ENCODE assay signal across 18 cellular contexts in the genomic region with DNA sequence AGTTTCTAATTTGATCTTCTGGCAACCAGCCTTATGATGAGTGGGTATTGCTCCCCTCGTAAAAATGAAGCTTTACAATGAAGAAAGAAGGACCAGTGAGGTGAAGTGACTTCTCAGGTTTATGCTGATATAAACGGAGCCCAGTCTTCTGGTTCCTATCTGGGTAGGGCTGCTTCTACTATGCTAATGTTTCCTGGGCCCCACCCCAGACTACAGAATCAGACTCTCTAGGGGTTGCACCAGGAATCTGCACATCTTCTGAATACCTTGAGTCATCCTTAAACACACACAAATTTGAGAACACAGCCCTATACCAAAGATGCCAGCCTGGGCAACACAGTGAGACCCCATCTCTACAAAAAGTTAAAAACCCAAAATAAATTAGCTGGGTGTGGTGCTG.
"Had no signal": no experiment of that assay in that cellular context is flagged by ENCODE, and none has a peak within 500 bp of the region (broad histone marks: within the 10 kb centered on the region; RNA-seq: fewer than 3 reads in every experiment).

No MANE protein-coding gene starts in this region.

- H3K4me3 Mint-ChIP-seq: activated CD4-positive, alpha-beta T cell treated with anti-CD3 and anti-CD28 coated beads, Interleukin-2, amount 10 ng/mL, durations not matched to agents 7 days and 5 days; activated CD8-positive, alpha-beta memory T cell treated with anti-CD3 and anti-CD28 coated beads, Interleukin-2, amount 10 ng/mL, durations not matched to agents 7 days and 5 days; activated CD8-positive, alpha-beta T cell treated with anti-CD3 and anti-CD28 coated beads for 36 hours; activated naive CD8-positive, alpha-beta T cell treated with anti-CD3 and anti-CD28 coated beads, Interleukin-2, amount 50 U/mL, for 24 hours; memory B cell had no signal

- H3K9me3 Mint-ChIP-seq: activated CD4-positive, alpha-beta T cell treated with anti-CD3 and anti-CD28 coated beads, Interleukin-2, amount 10 ng/mL, durations not matched to agents 7 days and 5 days; activated CD8-positive, alpha-beta T cell treated with anti-CD3 and anti-CD28 coated beads for 36 hours; activated naive CD8-positive, alpha-beta T cell treated with anti-CD3 and anti-CD28 coated beads, Interleukin-2, amount 50 U/mL, for 24 hours; memory B cell had no signal

- H3K36me3 Mint-ChIP-seq: activated CD8-positive, alpha-beta memory T cell treated with anti-CD3 and anti-CD28 coated beads, Interleukin-2, amount 10 ng/mL, durations not matched to agents 7 days and 5 days had no signal

- ATAC-seq: activated CD8-positive, alpha-beta memory T cell treated with anti-CD3 and anti-CD28 coated beads, Interleukin-2, amount 10 ng/mL, durations not matched to agents 7 days and 5 days; activated CD8-positive, alpha-beta T cell treated with anti-CD3 and anti-CD28 coated beads for 36 hours; activated naive CD8-positive, alpha-beta T cell treated with anti-CD3 and anti-CD28 coated beads, Interleukin-2, amount 50 U/mL, for 24 hours; gastrocnemius medialis; right cardiac atrium had no signal

- DNase-seq: activated CD4-positive, alpha-beta T cell treated with anti-CD3 and anti-CD28 coated beads, Interleukin-2, amount 10 ng/mL, durations not matched to agents 7 days and 5 days; activated CD4-positive, CD25-positive, alpha-beta regulatory T cell treated with anti-CD3 and anti-CD28 coated beads, Interleukin-2, amount 50 U/mL, for 72 hours; activated CD8-positive, alpha-beta memory T cell treated with anti-CD3 and anti-CD28 coated beads, Interleukin-2, amount 10 ng/mL, durations not matched to agents 7 days and 5 days; activated CD8-positive, alpha-beta T cell treated with anti-CD3 and anti-CD28 coated beads for 36 hours; activated effector memory CD4-positive, alpha-beta T cell treated with anti-CD3 and anti-CD28 coated beads, Interleukin-2, amount 50 U/mL, for 16 hours; activated naive CD4-positive, alpha-beta T cell treated with anti-CD3 and anti-CD28 coated beads, Interleukin-2, amount 50 U/mL, for 16 hours; activated naive CD8-positive, alpha-beta T cell treated with anti-CD3 and anti-CD28 coated beads, Interleukin-2, amount 50 U/mL, for 24 hours; activated T-cell treated with anti-CD3 and anti-CD28 coated beads for 4 hours; body of pancreas; dermis blood vessel endothelial cell; effector CD8-positive, alpha-beta T cell; gastrocnemius medialis; nucleus accumbens; right cardiac atrium; stimulated activated CD4-positive, alpha-beta T cell treated with anti-CD3 and anti-CD28 coated beads, Interleukin-4, amount 100 ng/mL, for 24 hours; stimulated activated naive CD4-positive, alpha-beta T cell treated with Interleukin-2 at 50 U/mL for 16 hours; thyroid gland had no signal

- H3K27me3 Mint-ChIP-seq: activated CD4-positive, alpha-beta T cell treated with anti-CD3 and anti-CD28 coated beads, Interleukin-2, amount 10 ng/mL, durations not matched to agents 7 days and 5 days; activated CD8-positive, alpha-beta memory T cell treated with anti-CD3 and anti-CD28 coated beads, Interleukin-2, amount 10 ng/mL, durations not matched to agents 7 days and 5 days; activated CD8-positive, alpha-beta T cell treated with anti-CD3 and anti-CD28 coated beads for 36 hours; activated naive CD8-positive, alpha-beta T cell treated with anti-CD3 and anti-CD28 coated beads, Interleukin-2, amount 50 U/mL, for 24 hours; memory B cell had no signal

- H3K27ac Mint-ChIP-seq: activated CD4-positive, alpha-beta T cell treated with anti-CD3 and anti-CD28 coated beads, Interleukin-2, amount 10 ng/mL, durations not matched to agents 7 days and 5 days; activated CD8-positive, alpha-beta memory T cell treated with anti-CD3 and anti-CD28 coated beads, Interleukin-2, amount 10 ng/mL, durations not matched to agents 7 days and 5 days; activated CD8-positive, alpha-beta T cell treated with anti-CD3 and anti-CD28 coated beads for 36 hours; activated naive CD8-positive, alpha-beta T cell treated with anti-CD3 and anti-CD28 coated beads, Interleukin-2, amount 50 U/mL, for 24 hours; memory B cell had no signal
